In genomic region chr6:133754298-133754697, GRCh38 we compare ENCODE assay signal across 33 cellular contexts.
DNase-seq lines count a peak whose midpoint lies in the region; ATAC-seq and TF ChIP-seq lines count a peak whose summit lies in the region.
"Had no signal": no experiment of that assay in that cellular context is flagged by ENCODE, and none has a peak within 500 bp of the region (broad histone marks: within the 10 kb centered on the region; RNA-seq: fewer than 3 reads in every experiment).

No MANE protein-coding gene starts in this region.

- no peaks in the 10 kb centered on the region for H3K27me3 ChIP-seq in left ventricle myocardium inferior (ENCODE audit: low read depth)
- no peaks in the 10 kb centered on the region for H3K27me3 ChIP-seq in ovary
- H3K27me3 ChIP-seq: BLaER1; BLaER1 treated with 17β-estradiol and CSF1 and Interleukin-3, amounts not matched to agents 10 nM and 100 nM had no signal

- H3K4me1 ChIP-seq in left ventricle myocardium inferior (peaks cover 22% of the 10 kb centered on the region), ovary (ENCODE audit: insufficient read depth) (peaks cover 19% of the 10 kb centered on the region)
- H3K4me1 ChIP-seq: BE2C; BLaER1; BLaER1 treated with 17β-estradiol and CSF1 and Interleukin-3, amounts not matched to agents 10 nM and 100 nM; Caco-2 had no signal

- H3K9me3 Mint-ChIP-seq in nephron, result no peaks in the 10 kb centered on the region
- H3K9me3 Mint-ChIP-seq: CD14-positive monocyte; CD4-positive, alpha-beta memory T cell; CD4-positive, alpha-beta T cell; CD8-positive, alpha-beta memory T cell; CD8-positive, alpha-beta T cell had no signal

- peak overlapping the region; percentile 20 for H3K27ac ChIP-seq in left ventricle myocardium inferior (replicated peaks)
- H3K27ac ChIP-seq in ovary, result peak overlapping the region in 1 of 2 donors; percentile 6
- H3K27ac ChIP-seq: 22Rv1; BLaER1; BLaER1 treated with 17β-estradiol and CSF1 and Interleukin-3, amounts not matched to agents 10 nM and 100 nM; C4-2B had no signal

- TF ChIP-seq POLR2A in ovary (IDR thresholded peaks at IDR 0.05), result no peak

- 18 to 50% (median 29%) methylated on average over 1 of the region's 1 CpG for WGBS in ovary, 3 donors

- no peak overlapping the region for H3K4me3 Mint-ChIP-seq in nephron
- H3K4me3 Mint-ChIP-seq: B cell; CD14-positive monocyte; CD4-positive, alpha-beta memory T cell; CD4-positive, alpha-beta T cell; CD4-positive, CD25-positive, alpha-beta regulatory T cell; CD8-positive, alpha-beta memory T cell; CD8-positive, alpha-beta T cell had no signal

- DNase-seq in left ventricle myocardium inferior (no peak), Right ventricle myocardium inferior (ENCODE audit: missing footprints) (no peak), ovary (peak in 3 of 5 donors; percentile 29 to 51 (median 35)), KBM-7 (no peak)
- DNase-seq: 8988T; ACHN; AML-193; BE2C; C1 segment of cervical spinal cord; Caco-2; Calu3; CD4-positive, alpha-beta memory T cell; CD4-positive, alpha-beta T cell; CD4-positive, CD25-positive, alpha-beta regulatory T cell; CD8-positive, alpha-beta memory T cell; CD8-positive, alpha-beta T cell; COR-L47; DMS 273 treated with DMSO at 0.1 percent for 48 hours; DMS153; DMS53; DMS79; DMS79 treated with DMSO at 0.1 percent for 48 hours; DND-41; EL had no signal

- no peaks in the 10 kb centered on the region for H3K27me3 Mint-ChIP-seq in nephron (ENCODE audit: low read depth)
- H3K27me3 Mint-ChIP-seq: CD4-positive, alpha-beta memory T cell had no signal

- TF ChIP-seq CTCF in left ventricle myocardium inferior (IDR thresholded peaks at IDR 0.05; ENCODE audit: borderline replicate concordance) (no peak), nephron (IDR thresholded peaks at IDR 0.05; ENCODE audit: unreplicated experiment in 3 of 3) (no peak), ovary (IDR thresholded peaks at IDR 0.05) (no peak)

- H3K36me3 ChIP-seq in left ventricle myocardium inferior (no peaks in the 10 kb centered on the region), ovary (no peaks in the 10 kb centered on the region)
- H3K36me3 ChIP-seq: BE2C; BLaER1; BLaER1 treated with 17β-estradiol and CSF1 and Interleukin-3, amounts not matched to agents 10 nM and 100 nM had no signal

- H3K27ac Mint-ChIP-seq in nephron, result peak overlapping the region; percentile 83 to 90 (median 89)
- H3K27ac Mint-ChIP-seq: B cell; CD14-positive monocyte; CD4-positive, alpha-beta memory T cell; CD4-positive, alpha-beta T cell; CD4-positive, CD25-positive, alpha-beta regulatory T cell; CD8-positive, alpha-beta memory T cell; CD8-positive, alpha-beta T cell had no signal

- peaks cover 48% of the 10 kb centered on the region for H3K4me1 Mint-ChIP-seq in nephron
- H3K4me1 Mint-ChIP-seq: B cell; CD14-positive monocyte; CD4-positive, alpha-beta memory T cell; CD4-positive, CD25-positive, alpha-beta regulatory T cell; CD8-positive, alpha-beta memory T cell had no signal

- TF ChIP-seq EP300 in ovary (IDR thresholded peaks at IDR 0.05), result no peak

- H3K9me3 ChIP-seq in left ventricle myocardium inferior (replicated peaks) (no peaks in the 10 kb centered on the region), ovary (no peaks in the 10 kb centered on the region)
- H3K9me3 ChIP-seq: A549; BE2C; BLaER1; BLaER1 treated with 17β-estradiol and CSF1 and Interleukin-3, amounts not matched to agents 10 nM and 100 nM; Caco-2 had no signal

- no peak for ATAC-seq in Right ventricle myocardium inferior
- ATAC-seq in GM21360 (IDR thresholded peaks at IDR 0.05; ENCODE audit: unreplicated experiment), result no peak
- ATAC-seq: A549; CD8-positive, alpha-beta T cell had no signal

- in situ Hi-C loops in KBM-7 (cut with MboI; ENCODE audit: low pct_unique_long_range_greater_than_20kb, low sequenced_read_pairs), result no loop called here

- H3K36me3 Mint-ChIP-seq in nephron (ENCODE audit: low read depth), result no peaks in the 10 kb centered on the region
- H3K36me3 Mint-ChIP-seq: CD14-positive monocyte; CD4-positive, alpha-beta memory T cell; CD4-positive, CD25-positive, alpha-beta regulatory T cell; CD8-positive, alpha-beta memory T cell; CD8-positive, alpha-beta T cell had no signal

- intact Hi-C loops in left ventricle myocardium inferior (cut with micrococcal nuclease), result no loop called here
- intact Hi-C loops in Right ventricle myocardium inferior (cut with DNase I), result no loop called here
- intact Hi-C loops in ovary (cut with DNase I), result no loop called here

- H3K4me3 ChIP-seq in left ventricle myocardium inferior, result no peak overlapping the region
- no peak overlapping the region for H3K4me3 ChIP-seq in ovary
- H3K4me3 ChIP-seq: A549; BLaER1; BLaER1 treated with 17β-estradiol and CSF1 and Interleukin-3, amounts not matched to agents 10 nM and 100 nM had no signal

Comparison
In these comparisons a context has a peak if more than half of its experiments do, and no peak if none do; other contexts are left out.
1. DNase-seq: peak in ovary (3 of 5); none in left ventricle myocardium inferior (single experiment), Right ventricle myocardium inferior (single experiment) and KBM-7 (single experiment).